Comparison of ENCODE assay signal across 18 cellular contexts in genomic region chr6:70886661-70887060, GRCh38.
"Had no signal": no experiment of that assay in that cellular context is flagged by ENCODE, and none has a peak within 500 bp of the region (broad histone marks: within the 10 kb centered on the region; RNA-seq: fewer than 3 reads in every experiment).

No MANE protein-coding gene starts in this region.

- H3K27me3 ChIP-seq: esophagus squamous epithelium, gastroesophageal sphincter, ovary, testis, tibial nerve had no signal

- DNase-seq: effector memory CD8-positive, alpha-beta T cell; esophagus squamous epithelium; foreskin fibroblast; immature natural killer cell; left ventricle myocardium inferior; lower lobe of right lung; midbrain; naive thymus-derived CD8-positive, alpha-beta T cell; nucleus accumbens; ovary; right cardiac atrium; stimulated activated CD4-positive, alpha-beta T cell treated with anti-CD3 and anti-CD28 coated beads, Interleukin-4, amount 100 ng/mL, for 1 hour; stimulated activated CD8-positive, alpha-beta memory T cell treated with anti-CD3 and anti-CD28 coated beads, Interleukin-4, amount 100 ng/mL, for 48 hours; testis had no signal

- ATAC-seq: effector memory CD8-positive, alpha-beta T cell; gastroesophageal sphincter; naive thymus-derived CD8-positive, alpha-beta T cell; right cardiac atrium; stimulated activated effector memory CD8-positive, alpha-beta T cell treated with anti-CD3 and anti-CD28 coated beads, Interleukin-12 subunit alpha, Interleukin-12 subunit beta, amount 100 ng/mL, for 72 hours had no signal

- H3K27ac ChIP-seq: epithelial cell of prostate, esophagus squamous epithelium, gastroesophageal sphincter, left ventricle myocardium inferior, lower lobe of right lung, ovary, testis, tibial nerve had no signal

- H3K9me3 ChIP-seq: esophagus squamous epithelium, gastroesophageal sphincter, left ventricle myocardium inferior, lower lobe of right lung, ovary, testis, tibial nerve had no signal

- H3K4me3 ChIP-seq: esophagus squamous epithelium, gastroesophageal sphincter, left ventricle myocardium inferior, lower lobe of right lung, ovary, testis, tibial nerve had no signal

- H3K36me3 ChIP-seq: esophagus squamous epithelium, gastroesophageal sphincter, left ventricle myocardium inferior, lower lobe of right lung, ovary, tibial nerve had no signal

- H3K4me1 ChIP-seq: esophagus squamous epithelium, gastroesophageal sphincter, left ventricle myocardium inferior, lower lobe of right lung, testis, tibial nerve had no signal
